38 cellular contexts compared by ENCODE assay signal in the genomic region with DNA sequence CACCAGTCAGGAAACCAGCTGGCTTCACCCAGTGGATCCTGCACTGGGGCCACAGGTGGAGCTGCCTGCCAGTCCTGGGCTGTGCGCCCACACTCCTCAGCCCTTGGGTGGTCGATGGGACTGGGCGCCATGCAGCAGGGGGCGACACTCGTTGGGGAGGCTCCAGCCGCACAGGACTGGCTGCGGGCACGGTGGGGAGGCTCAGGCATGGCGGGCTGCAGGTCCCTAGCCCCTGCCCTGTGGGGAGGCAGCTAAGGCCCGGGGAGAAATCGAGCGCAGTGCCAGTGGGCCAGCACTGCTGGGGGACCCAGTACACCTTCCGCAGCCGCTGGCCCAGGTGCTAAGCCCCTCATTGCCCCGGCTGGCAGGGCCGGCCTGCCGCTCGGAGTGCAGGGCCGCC. TPM values are rescaled to one million over a fixed set of nuclear protein-coding genes. Genes with fewer than 3 reads are reported as not detected.
"Had no signal": no experiment of that assay in that cellular context is flagged by ENCODE, and none has a peak within 500 bp of the region (broad histone marks: within the 10 kb centered on the region; RNA-seq: fewer than 3 reads in every experiment).

No MANE protein-coding gene starts in this region.

- H3K27ac ChIP-seq: ascending aorta, cardiac muscle cell, VCaP had no signal

- H3K4me3 ChIP-seq: ascending aorta, cardiac muscle cell had no signal

- DNase-seq: activated B cell treated with CpG ODN at 0.5 μM for 24 hours; activated CD4-positive, alpha-beta memory T cell treated with anti-CD3 and anti-CD28 coated beads for 36 hours; activated CD4-positive, alpha-beta T cell treated with anti-CD3 and anti-CD28 coated beads for 4 hours; activated CD4-positive, alpha-beta T cell treated with anti-CD3 and anti-CD28 coated beads, Interleukin-2, amount 10 ng/mL, durations not matched to agents 24 days and 14 days; activated CD4-positive, alpha-beta T cell treated with anti-CD3 and anti-CD28 coated beads, Interleukin-2, amount 50 U/mL, for 1 hour; activated CD4-positive, alpha-beta T cell treated with anti-CD3 and anti-CD28 coated beads, Interleukin-2, amount 50 U/mL, for 4 hours; activated CD4-positive, CD25-positive, alpha-beta regulatory T cell treated with anti-CD3 and anti-CD28 coated beads, Interleukin-2, amount 50 U/mL, for 72 hours; activated CD8-positive, alpha-beta memory T cell treated with anti-CD3 and anti-CD28 coated beads, Interleukin-2, amount 50 U/mL, for 4 hours; activated CD8-positive, alpha-beta T cell treated with anti-CD3 and anti-CD28 coated beads for 36 hours; activated effector memory CD4-positive, alpha-beta T cell treated with anti-CD3 and anti-CD28 coated beads, Interleukin-2, amount 50 U/mL, for 16 hours; activated gamma-delta T cell treated with Interleukin-2 at 50 U/mL for 16 hours; activated naive CD4-positive, alpha-beta T cell; activated naive CD4-positive, alpha-beta T cell treated with anti-CD3 and anti-CD28 coated beads for 36 hours; activated naive CD4-positive, alpha-beta T cell treated with anti-CD3 and anti-CD28 coated beads, Interleukin-2, amount 50 U/mL, for 16 hours; activated naive CD8-positive, alpha-beta T cell treated with anti-CD3 and anti-CD28 coated beads, Interleukin-2, amount 10 ng/mL, durations not matched to agents 7 days and 5 days; activated naive CD8-positive, alpha-beta T cell treated with anti-CD3 and anti-CD28 coated beads, Interleukin-2, amount 50 U/mL, for 24 hours; activated T-cell treated with anti-CD3 and anti-CD28 coated beads for 4 hours; activated T-cell treated with anti-CD3 and anti-CD28 coated beads, Interleukin-2, amount 50 U/mL, for 1 hour; activated T-cell treated with anti-CD3 and anti-CD28 coated beads, Interleukin-2, amount 50 U/mL, for 4 hours; activated T-cell treated with anti-CD3 and anti-CD28 coated beads, Interleukin-2, amount 50 U/mL, for 72 hours; amygdala; anterior cingulate cortex; caudate nucleus; cerebellar nuclear complex; T-helper 1 cell; T-helper 2 cell; T-helper 9 cell had no signal

- H3K9me3 Mint-ChIP-seq: activated CD4-positive, alpha-beta memory T cell treated with anti-CD3 and anti-CD28 coated beads for 36 hours; activated naive CD4-positive, alpha-beta T cell treated with anti-CD3 and anti-CD28 coated beads for 36 hours; activated naive CD8-positive, alpha-beta T cell treated with anti-CD3 and anti-CD28 coated beads, Interleukin-2, amount 10 ng/mL, durations not matched to agents 7 days and 5 days; activated T-cell treated with anti-CD3 and anti-CD28 coated beads, Interleukin-2, amount 50 U/mL, for 4 hours; T-helper 1 cell treated with Interleukin-12 subunit alpha and Interleukin-12 subunit beta and Interleukin-4 antibody, amounts not matched to agents 30 μg/mL and 1 μg/mL, for 36 hours; T-helper 2 cell treated with Interferon-gamma antibody and Interleukin-4, amounts not matched to agents 5 μg/mL and 100 μg/mL, for 36 hours had no signal

- H3K9me3 ChIP-seq: ascending aorta had no signal

- H3K27ac Mint-ChIP-seq: activated B cell treated with CpG ODN at 0.5 μM for 24 hours; activated CD4-positive, alpha-beta memory T cell treated with anti-CD3 and anti-CD28 coated beads for 36 hours; activated CD4-positive, alpha-beta T cell treated with anti-CD3 and anti-CD28 coated beads, Interleukin-2, amount 10 ng/mL, durations not matched to agents 24 days and 14 days; activated CD8-positive, alpha-beta T cell treated with anti-CD3 and anti-CD28 coated beads for 36 hours; activated naive CD4-positive, alpha-beta T cell treated with anti-CD3 and anti-CD28 coated beads for 36 hours; activated naive CD8-positive, alpha-beta T cell; activated naive CD8-positive, alpha-beta T cell treated with anti-CD3 and anti-CD28 coated beads, Interleukin-2, amount 10 ng/mL, durations not matched to agents 7 days and 5 days; activated naive CD8-positive, alpha-beta T cell treated with anti-CD3 and anti-CD28 coated beads, Interleukin-2, amount 50 U/mL, for 24 hours; activated T-cell treated with anti-CD3 and anti-CD28 coated beads, Interleukin-2, amount 50 U/mL, for 72 hours; activated T-helper 1 cell treated with anti-CD3 and anti-CD28 coated beads, Interleukin-12 subunit alpha, Interleukin-12 subunit beta, Interleukin-2, Interleukin-4 antibody, amounts not matched to agents 30 ng/mL and 10 ng/mL and 1 ng/mL, durations not matched to agents 14 hours and 24 hours and 36 hours; activated T-helper 17 cell treated with anti-CD3 and anti-CD28 coated beads, Interleukin-2, amount 50 U/mL, for 72 hours; brain; T-helper 1 cell treated with Interleukin-12 subunit alpha and Interleukin-12 subunit beta and Interleukin-4 antibody, amounts not matched to agents 30 μg/mL and 1 μg/mL, for 36 hours; T-helper 2 cell treated with Interferon-gamma antibody and Interleukin-4, amounts not matched to agents 5 μg/mL and 100 μg/mL, for 36 hours had no signal

- H3K4me1 ChIP-seq: ascending aorta had no signal

- ATAC-seq: activated CD8-positive, alpha-beta T cell treated with anti-CD3 and anti-CD28 coated beads for 36 hours; activated naive CD8-positive, alpha-beta T cell treated with anti-CD3 and anti-CD28 coated beads, Interleukin-2, amount 50 U/mL, for 24 hours; activated T-cell treated with anti-CD3 and anti-CD28 coated beads, Interleukin-2, amount 50 U/mL, for 4 hours; activated T-cell treated with anti-CD3 and anti-CD28 coated beads, Interleukin-2, amount 50 U/mL, for 72 hours; activated T-helper 17 cell treated with anti-CD3 and anti-CD28 coated beads, Interleukin-2, amount 50 U/mL, for 72 hours had no signal

- H3K36me3 Mint-ChIP-seq: activated CD4-positive, alpha-beta memory T cell treated with anti-CD3 and anti-CD28 coated beads for 36 hours; activated naive CD8-positive, alpha-beta T cell; brain had no signal

- H3K36me3 ChIP-seq: ascending aorta, cardiac muscle cell had no signal

- H3K27me3 ChIP-seq: ascending aorta had no signal

RNA-seq across cellular contexts. Expression of a gene that starts 12.4 kb away (rescaled TPM):
- total RNA-seq: activated B cell treated with CpG ODN at 0.5 μM for 24 hours; activated CD4-positive, alpha-beta memory T cell treated with anti-CD3 and anti-CD28 coated beads for 36 hours; activated CD4-positive, alpha-beta T cell treated with anti-CD3 and anti-CD28 coated beads, Interleukin-2, amount 10 ng/mL, durations not matched to agents 24 days and 14 days; activated CD8-positive, alpha-beta memory T cell treated with anti-CD3 and anti-CD28 coated beads for 36 hours; activated CD8-positive, alpha-beta T cell treated with anti-CD3 and anti-CD28 coated beads for 36 hours; activated naive CD4-positive, alpha-beta T cell treated with anti-CD3 and anti-CD28 coated beads for 36 hours; activated naive CD8-positive, alpha-beta T cell treated with anti-CD3 and anti-CD28 coated beads, Interleukin-2, amount 10 ng/mL, durations not matched to agents 7 days and 5 days; activated T-cell treated with anti-CD3 and anti-CD28 coated beads, Interleukin-2, amount 50 U/mL, for 4 hours; activated T-cell treated with anti-CD3 and anti-CD28 coated beads, Interleukin-2, amount 50 U/mL, for 72 hours; activated T-helper 1 cell treated with anti-CD3 and anti-CD28 coated beads, Interleukin-12 subunit alpha, Interleukin-12 subunit beta, Interleukin-2, Interleukin-4 antibody, amounts not matched to agents 30 ng/mL and 10 ng/mL and 1 ng/mL, durations not matched to agents 14 hours and 24 hours and 36 hours; activated T-helper 17 cell treated with anti-CD3 and anti-CD28 coated beads, Interleukin-2, amount 50 U/mL, for 72 hours; bronchial epithelial cell had no signal
